In genomic region chr9:27344776-27345175, GRCh38 we compare ENCODE assay signal across 30 cellular contexts. TPM values are rescaled to one million over a fixed set of nuclear protein-coding genes. Genes with fewer than 3 reads are reported as not detected.
"Had no signal": no experiment of that assay in that cellular context is flagged by ENCODE, and none has a peak within 500 bp of the region (broad histone marks: within the 10 kb centered on the region; RNA-seq: fewer than 3 reads in every experiment).

No MANE protein-coding gene starts in this region.

- H3K27ac ChIP-seq: body of pancreas, coronary artery, gastroesophageal sphincter, heart right ventricle, parathyroid adenoma, spleen, vagina had no signal

- ATAC-seq: activated naive CD4-positive, alpha-beta T cell treated with anti-CD3 and anti-CD28 coated beads, Interleukin-2, amount 50 U/mL, for 72 hours; activated T-cell treated with anti-CD3 and anti-CD28 coated beads, Interleukin-2, amount 50 U/mL, for 72 hours; body of pancreas; gastroesophageal sphincter; heart right ventricle; left ventricle myocardium superior; right cardiac atrium; stimulated activated naive CD8-positive, alpha-beta T cell treated with anti-CD3 and anti-CD28 coated beads, Interleukin-15, Interleukin-2, amounts not matched to agents 100 U/mL and 50 U/mL, for 24 hours had no signal

- H3K36me3 ChIP-seq: gastroesophageal sphincter, heart right ventricle, spleen, vagina had no signal

- H3K4me3 ChIP-seq: body of pancreas, coronary artery, gastroesophageal sphincter, heart right ventricle, spleen, vagina had no signal

- H3K9ac ChIP-seq: parathyroid adenoma had no signal

- H3K27me3 ChIP-seq: body of pancreas, gastroesophageal sphincter, heart right ventricle, spleen, vagina had no signal

- H3K4me1 ChIP-seq: parathyroid adenoma had no signal

- H2AFZ ChIP-seq: parathyroid adenoma had no signal

- H3K36me3 Mint-ChIP-seq: activated naive CD4-positive, alpha-beta T cell treated with anti-CD3 and anti-CD28 coated beads, Interleukin-2, amount 50 U/mL, for 72 hours had no signal

- H3K27ac Mint-ChIP-seq: activated naive CD4-positive, alpha-beta T cell treated with anti-CD3 and anti-CD28 coated beads, Interleukin-2, amount 50 U/mL, for 72 hours; activated T-cell treated with anti-CD3 and anti-CD28 coated beads, Interleukin-2, amount 50 U/mL, for 72 hours; nephron progenitor cell; type B pancreatic cell had no signal

- H3K4me3 Mint-ChIP-seq: activated T-cell treated with anti-CD3 and anti-CD28 coated beads, Interleukin-2, amount 50 U/mL, for 72 hours; naive B cell; nephron progenitor cell; type B pancreatic cell had no signal

- H3K9me3 ChIP-seq: body of pancreas, gastroesophageal sphincter, heart right ventricle, spleen, vagina had no signal

- H3K27me3 Mint-ChIP-seq: naive B cell, type B pancreatic cell had no signal

- DNase-seq: activated CD4-positive, alpha-beta T cell treated with anti-CD3 and anti-CD28 coated beads for 4 hours; activated CD4-positive, alpha-beta T cell treated with anti-CD3 and anti-CD28 coated beads, Interleukin-2, amount 50 U/mL, for 4 hours; activated CD4-positive, CD25-positive, alpha-beta regulatory T cell; activated naive CD4-positive, alpha-beta T cell; activated T-cell treated with anti-CD3 and anti-CD28 coated beads for 4 hours; activated T-cell treated with anti-CD3 and anti-CD28 coated beads, Interleukin-2, amount 50 U/mL, for 72 hours; aorta; body of pancreas; cerebellar nuclear complex; heart right ventricle; left ventricle myocardium superior; naive B cell; nephron progenitor cell; right cardiac atrium; spleen; stimulated activated CD4-positive, alpha-beta T cell treated with anti-CD3 and anti-CD28 coated beads, Interleukin-2, amount 100 ng/mL, for 48 hours; stimulated activated naive CD8-positive, alpha-beta T cell treated with anti-CD3 and anti-CD28 coated beads, Interleukin-15, Interleukin-2, amounts not matched to agents 100 U/mL and 50 U/mL, for 24 hours; T-helper 1 cell had no signal

RNA-seq across cellular contexts. Expression of gene EQTN, which starts 47.8 kb away (rescaled TPM):
- total RNA-seq: activated naive CD4-positive, alpha-beta T cell treated with anti-CD3 and anti-CD28 coated beads, Interleukin-2, amount 50 U/mL, for 72 hours; activated T-cell treated with anti-CD3 and anti-CD28 coated beads, Interleukin-2, amount 50 U/mL, for 72 hours; body of pancreas; endothelial cell of umbilical vein; fibroblast of lung; fibroblast of villous mesenchyme; heart right ventricle; left ventricle myocardium superior; lung microvascular endothelial cell; pulmonary artery endothelial cell; right cardiac atrium; vagina had no signal
- polyA plus RNA-seq: endothelial cell of umbilical vein, esophagus, fibroblast of lung, heart right ventricle, right cardiac atrium had no signal
